In the genomic region with DNA sequence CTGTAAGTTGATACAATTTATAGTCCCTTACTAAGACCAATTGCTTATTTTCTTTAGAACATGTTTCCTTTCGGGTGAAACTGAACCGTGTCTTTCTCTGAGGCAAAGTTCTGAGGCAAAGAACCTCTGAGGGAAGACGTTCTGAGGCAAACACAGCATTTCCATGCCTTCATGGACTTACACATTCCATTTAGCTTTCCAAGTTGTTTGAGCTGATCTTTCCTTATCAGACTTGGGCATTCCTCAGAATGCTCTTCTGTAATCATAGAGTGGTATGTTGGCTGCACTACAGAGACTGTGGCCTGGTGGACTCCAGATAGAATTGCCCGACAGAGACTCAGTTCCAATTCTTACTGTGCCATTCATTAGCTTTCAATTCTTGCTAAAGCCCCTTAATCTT, we compare ENCODE assay signal across 3 cellular contexts.
A peak's percentile ranks its signal among the peaks of the same experiment; 100 is the strongest.
TF ChIP-seq lines count a peak whose summit lies in the region.

No MANE protein-coding gene starts in this region.

TF ChIP-seq in SK-N-SH treated with all-trans-retinoic acid at 6 μM for 48 hours, 23 proteins besides CTCF, POLR2A, EP300 and RAD21:
- TF ChIP-seq POU6F1 (CRISPR knock-in tag; IDR thresholded peaks at IDR 0.05; ENCODE audit: borderline replicate concordance, low read depth) (no peak), ISL1 (CRISPR knock-in tag; IDR thresholded peaks at IDR 0.05) (peak; percentile 47; the same call in 1 of the 2 replicates)

TF ChIP-seq in SK-N-SH, 30 proteins besides CTCF, POLR2A, EP300 and RAD21 (continued from another document):
- TF ChIP-seq, protein P1, sequence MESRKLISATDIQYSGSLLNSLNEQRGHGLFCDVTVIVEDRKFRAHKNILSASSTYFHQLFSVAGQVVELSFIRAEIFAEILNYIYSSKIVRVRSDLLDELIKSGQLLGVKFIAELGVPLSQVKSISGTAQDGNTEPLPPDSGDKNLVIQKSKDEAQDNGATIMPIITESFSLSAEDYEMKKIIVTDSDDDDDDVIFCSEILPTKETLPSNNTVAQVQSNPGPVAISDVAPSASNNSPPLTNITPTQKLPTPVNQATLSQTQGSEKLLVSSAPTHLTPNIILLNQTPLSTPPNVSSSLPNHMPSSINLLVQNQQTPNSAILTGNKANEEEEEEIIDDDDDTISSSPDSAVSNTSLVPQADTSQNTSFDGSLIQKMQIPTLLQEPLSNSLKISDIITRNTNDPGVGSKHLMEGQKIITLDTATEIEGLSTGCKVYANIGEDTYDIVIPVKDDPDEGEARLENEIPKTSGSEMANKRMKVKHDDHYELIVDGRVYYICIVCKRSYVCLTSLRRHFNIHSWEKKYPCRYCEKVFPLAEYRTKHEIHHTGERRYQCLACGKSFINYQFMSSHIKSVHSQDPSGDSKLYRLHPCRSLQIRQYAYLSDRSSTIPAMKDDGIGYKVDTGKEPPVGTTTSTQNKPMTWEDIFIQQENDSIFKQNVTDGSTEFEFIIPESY (IDR thresholded peaks at IDR 0.05; ENCODE audit: borderline replicate concordance, low read depth), result no peak
- TF ChIP-seq, protein P2, sequence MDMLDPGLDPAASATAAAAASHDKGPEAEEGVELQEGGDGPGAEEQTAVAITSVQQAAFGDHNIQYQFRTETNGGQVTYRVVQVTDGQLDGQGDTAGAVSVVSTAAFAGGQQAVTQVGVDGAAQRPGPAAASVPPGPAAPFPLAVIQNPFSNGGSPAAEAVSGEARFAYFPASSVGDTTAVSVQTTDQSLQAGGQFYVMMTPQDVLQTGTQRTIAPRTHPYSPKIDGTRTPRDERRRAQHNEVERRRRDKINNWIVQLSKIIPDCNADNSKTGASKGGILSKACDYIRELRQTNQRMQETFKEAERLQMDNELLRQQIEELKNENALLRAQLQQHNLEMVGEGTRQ (IDR thresholded peaks at IDR 0.05; ENCODE audit: borderline replicate concordance, low read depth, low read length), result no peak
- TF ChIP-seq FOXJ3 (CRISPR knock-in tag; IDR thresholded peaks at IDR 0.05) (no peak), TAF1 (IDR thresholded peaks at IDR 0.05; ENCODE audit: borderline replicate concordance, low read depth, low read length) (no peak), GABPA (IDR thresholded peaks at IDR 0.05; ENCODE audit: low read depth) (no peak), CHD2 (IDR thresholded peaks at IDR 0.05; ENCODE audit: low read length, partially characterized antibody) (no peak), MEF2A (IDR thresholded peaks at IDR 0.05; ENCODE audit: borderline replicate concordance, low read depth) (no peak), SIN3A (IDR thresholded peaks at IDR 0.05; ENCODE audit: borderline replicate concordance, low read depth, low read length) (no peak), RCOR1 (IDR thresholded peaks at IDR 0.05; ENCODE audit: low read length) (no peak)

TF ChIP-seq in endothelial cell of umbilical vein, 7 proteins besides CTCF, POLR2A, EP300 and RAD21 (continued from another document):
- TF ChIP-seq JUN (IDR thresholded peaks at IDR 0.05; ENCODE audit: borderline replicate concordance, insufficient read depth, insufficient read length, low read depth) (no peak), MYC (IDR thresholded peaks at IDR 0.05; ENCODE audit: low read depth, low read length) (no peak)
